Comparison of ENCODE assay signal across 1 cellular context in genomic region chr11:9314291-9315077, GRCh38.
TF ChIP-seq lines count a peak whose summit lies in the region.

TMEM41B (minus strand) TSS chr11:9314593; CDS start chr11:9314441, 152 bp downstream.

TF ChIP-seq in HepG2, 621 proteins besides CTCF, POLR2A, EP300 and RAD21 (continued from another document and continues in another):
- TF ChIP-seq KIAA2018 (CRISPR knock-in tag; IDR thresholded peaks at IDR 0.05; ENCODE audit: borderline replicate concordance) (no peak), ZNF382 (CRISPR knock-in tag; IDR thresholded peaks at IDR 0.05; ENCODE audit: borderline replicate concordance) (no peak), ZNF883 (CRISPR knock-in tag; IDR thresholded peaks at IDR 0.05; ENCODE audit: not compliant biosample characterization) (peak; percentile 79), GFI1 (CRISPR knock-in tag; IDR thresholded peaks at IDR 0.05; ENCODE audit: borderline replicate concordance) (peak; percentile 70), ZBTB1 (CRISPR knock-in tag; IDR thresholded peaks at IDR 0.05; ENCODE audit: borderline replicate concordance) (no peak), HNF1B (CRISPR knock-in tag; IDR thresholded peaks at IDR 0.05) (peak; percentile 80), NR2F6 (IDR thresholded peaks at IDR 0.05) (peak; percentile 63), NR2F6 (CRISPR knock-in tag; IDR thresholded peaks at IDR 0.05) (peak; percentile 80; the same call in 1 of the 2 replicates), POLR2AphosphoS2 (IDR thresholded peaks at IDR 0.05; ENCODE audit: low read depth, low read length) (no peak), ZNF788 (CRISPR knock-in tag; IDR thresholded peaks at IDR 0.05; ENCODE audit: borderline replicate concordance) (peak; percentile 89; the same call in 1 of the 2 replicates), TBX2 (CRISPR knock-in tag; IDR thresholded peaks at IDR 0.05; ENCODE audit: borderline replicate concordance) (peak; percentile 83), SETDB1 (CRISPR knock-in tag; IDR thresholded peaks at IDR 0.05; ENCODE audit: borderline replicate concordance) (no peak), GABPB1 (CRISPR knock-in tag; IDR thresholded peaks at IDR 0.05) (peak; percentile 93), BATF2 (CRISPR knock-in tag; IDR thresholded peaks at IDR 0.05) (no peak), CBX5 (CRISPR knock-in tag; IDR thresholded peaks at IDR 0.05; ENCODE audit: borderline replicate concordance) (peak; percentile 32; the same call in 1 of the 2 replicates), KLF6 (CRISPR knock-in tag; IDR thresholded peaks at IDR 0.05) (no peak; the same call in 1 of the 2 replicates), ZSCAN22 (CRISPR knock-in tag; IDR thresholded peaks at IDR 0.05) (no peak), TGIF2 (CRISPR knock-in tag; IDR thresholded peaks at IDR 0.05) (no peak), ZNF629 (CRISPR knock-in tag; conservative IDR thresholded peaks at IDR 0.05) (peak; percentile 46; the same call in 1 of the 2 replicates), ZNF777 (CRISPR knock-in tag; IDR thresholded peaks at IDR 0.05) (peak; percentile 30), TARDBP (CRISPR knock-in tag; IDR thresholded peaks at IDR 0.05) (peak; percentile 51; the same call in 1 of the 2 replicates), ATF5 (CRISPR knock-in tag; IDR thresholded peaks at IDR 0.05; ENCODE audit: low read depth) (no peak), USF2 (IDR thresholded peaks at IDR 0.05; ENCODE audit: low read depth, low read length) (no peak), USF2 (CRISPR knock-in tag; IDR thresholded peaks at IDR 0.05; ENCODE audit: borderline replicate concordance) (no peak), PREB (CRISPR knock-in tag; IDR thresholded peaks at IDR 0.05) (no peak), CHD4 (IDR thresholded peaks at IDR 0.05; ENCODE audit: borderline replicate concordance, low read length) (0 out of 2 replicates have a peak, but pooled peaks have one; percentile 34), ZNF337 (CRISPR knock-in tag; IDR thresholded peaks at IDR 0.05; ENCODE audit: borderline replicate concordance, low read depth) (peak; percentile 47; the same call in 1 of the 2 replicates), ZXDC (CRISPR knock-in tag; IDR thresholded peaks at IDR 0.05) (0 out of 2 replicates have a peak, but pooled peaks have one; percentile 37), ZNF18 (CRISPR knock-in tag; IDR thresholded peaks at IDR 0.05; ENCODE audit: insufficient replicate concordance) (peak; percentile 55), ZNF891 (CRISPR knock-in tag; IDR thresholded peaks at IDR 0.05) (no peak; the same call in 1 of the 2 replicates), ZNF773 (CRISPR knock-in tag; IDR thresholded peaks at IDR 0.05; ENCODE audit: borderline replicate concordance) (no peak), HMGXB3 (CRISPR knock-in tag; IDR thresholded peaks at IDR 0.05; ENCODE audit: borderline replicate concordance) (no peak), HNRNPK (IDR thresholded peaks at IDR 0.05; ENCODE audit: low read depth, low read length, poor library complexity, severe bottlenecking) (peak; percentile 30)
